Comparison of ENCODE assay signal across 13 cellular contexts in the genomic region with DNA sequence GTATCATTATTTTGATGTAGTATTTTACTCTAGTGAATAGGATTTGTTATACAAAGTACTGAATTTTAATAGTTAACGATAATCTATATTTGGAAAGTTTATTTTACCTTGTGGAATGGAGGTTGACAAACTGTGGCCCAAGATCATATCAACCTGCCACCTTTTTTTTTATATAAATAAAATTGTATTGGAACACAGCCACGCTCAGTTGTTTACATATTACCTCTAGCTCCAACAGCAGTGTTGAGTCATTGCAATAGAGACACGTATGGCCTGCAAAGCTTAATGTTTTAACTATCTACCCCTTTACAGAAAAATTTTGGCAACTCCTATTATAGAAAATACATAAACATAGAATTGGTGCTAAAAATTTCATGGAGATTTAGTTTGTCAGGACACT.
"Had no signal": no experiment of that assay in that cellular context is flagged by ENCODE, and none has a peak within 500 bp of the region (broad histone marks: within the 10 kb centered on the region; RNA-seq: fewer than 3 reads in every experiment).

No MANE protein-coding gene starts in this region.

- DNase-seq: activated CD4-positive, alpha-beta T cell treated with anti-CD3 and anti-CD28 coated beads, Interleukin-2, amount 50 U/mL, for 1 hour; activated naive CD4-positive, alpha-beta T cell treated with anti-CD3 and anti-CD28 coated beads, Interleukin-2, amount 50 U/mL, for 16 hours; adrenal gland; cerebellar nuclear complex; dorsolateral prefrontal cortex; heart left ventricle; islet precursor cell; left ventricle myocardium inferior; naive B cell; posterior cingulate gyrus; small intestine; T-helper 2 cell had no signal

- FAIRE-seq: frontal cortex, small intestine had no signal

- H3K4me3 ChIP-seq: adrenal gland, dorsolateral prefrontal cortex, heart left ventricle, left ventricle myocardium inferior had no signal
